Comparison of ENCODE assay signal across 22 cellular contexts in the genomic region with DNA sequence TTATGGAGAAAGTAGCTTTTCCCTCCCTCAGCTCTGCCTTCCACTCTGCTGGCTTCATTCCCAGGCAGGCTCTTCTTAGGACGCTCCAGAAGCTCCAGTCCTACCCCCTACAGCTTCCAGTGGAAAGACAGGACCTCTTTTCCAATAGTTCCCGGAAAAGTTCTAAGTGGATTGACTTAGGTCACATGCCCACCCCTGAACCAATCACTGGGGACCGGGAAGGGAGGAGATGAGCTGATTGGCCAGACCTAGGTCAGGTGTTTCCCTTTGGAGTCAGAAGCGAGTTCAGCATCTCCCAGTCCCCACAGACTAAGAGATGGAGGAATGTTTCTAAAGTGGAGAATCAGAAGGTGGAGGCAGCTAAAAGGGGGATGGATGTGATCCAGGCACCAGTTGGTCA.
DNase-seq lines count a peak whose midpoint lies in the region; ATAC-seq, FAIRE-seq and TF ChIP-seq lines count a peak whose summit lies in the region.
"Had no signal": no experiment of that assay in that cellular context is flagged by ENCODE, and none has a peak within 500 bp of the region (broad histone marks: within the 10 kb centered on the region; RNA-seq: fewer than 3 reads in every experiment).

No MANE protein-coding gene starts in this region.

- H3K23ac ChIP-seq in H1 (ENCODE audit: insufficient read length): no peak overlapping the region

- H3K36me3 ChIP-seq in H1 (ENCODE audit: control insufficient read depth in 2 of 4, insufficient read depth in 4 of 4, low read length in 3 of 4): no peaks in the 10 kb centered on the region
- H3K36me3 ChIP-seq: BE2C, SJSA1 had no signal

- no peaks in the 10 kb centered on the region for H3K79me2 ChIP-seq in H1 (ENCODE audit: control insufficient read depth in 1 of 2, insufficient read depth in 2 of 2, low read length in 2 of 2)

- peak; percentile 1 for DNase-seq in NCI-H446 treated with DMSO at 0.1 percent for 48 hours (lab: John Stamatoyannopoulos, UW)
- no peak for DNase-seq in NCI-H446 (lab: John Stamatoyannopoulos, UW)
- peak; percentile 8 for DNase-seq in HT-29 (ENCODE audit: low spot score)
- peak; percentile 21 for DNase-seq in RPMI7951 (ENCODE audit: low read depth)
- no peak for DNase-seq in H1 (ENCODE audit: low read depth in 1 of 2, low spot score in 2 of 2)
- no peak for DNase-seq in T-helper 1 cell
- no peak for DNase-seq in G401 (ENCODE audit: low spot score)
- DNase-seq: ACHN; BE2C; CD8-positive, alpha-beta memory T cell; DMS 273 treated with DMSO at 0.1 percent for 48 hours; DMS79 treated with DMSO at 0.1 percent for 48 hours; Kasumi-1; NCI-H2029 treated with DMSO at 0.1 percent for 48 hours; NCI-H510A; PC-3; Right ventricle myocardium superior had no signal

- no peak overlapping the region for H3K4me3 ChIP-seq in H1 (ENCODE audit: extremely low read depth in 1 of 4, insufficient read depth in 2 of 4, low read depth in 3 of 4, low read length in 4 of 4)
- H3K4me3 ChIP-seq: SJSA1 had no signal

- no peaks in the 10 kb centered on the region for H3K27me3 ChIP-seq in H1 (replicated peaks in 1 of 4; ENCODE audit: control insufficient read depth in 3 of 4, extremely low read depth in 1 of 4, insufficient read depth in 3 of 4, low read length in 3 of 4)
- H3K27me3 ChIP-seq: BE2C had no signal

- H3K18ac ChIP-seq in H1 (ENCODE audit: extremely low read depth, low read length): no peak overlapping the region

- no peak for FAIRE-seq in H1 (lab: Jason Lieb, UNC)
- FAIRE-seq: GM12892, H54 had no signal

- no peak overlapping the region for H4K8ac ChIP-seq in H1 (ENCODE audit: extremely low read depth, insufficient read depth, low read length)

- no peak overlapping the region for H3K9ac ChIP-seq in H1 (replicated peaks in 1 of 4; ENCODE audit: extremely low read depth in 1 of 4, low read depth in 3 of 4, low read length in 3 of 4)

- TF ChIP-seq POLR2A in H1 (IDR thresholded peaks at IDR 0.05; ENCODE audit: control extremely low read depth in 1 of 2, low read depth in 2 of 2, low read length in 2 of 2): no peak

- H3K56ac ChIP-seq in H1 (replicated peaks; ENCODE audit: insufficient read length, low read depth, low read length): no peak overlapping the region

- no peak overlapping the region for H3K14ac ChIP-seq in H1 (ENCODE audit: insufficient read length)

- TF ChIP-seq CTCF in H1 (IDR thresholded peaks at IDR 0.05; ENCODE audit: control extremely low read depth in 1 of 3, insufficient read depth in 1 of 3, low read depth in 1 of 3, low read length in 3 of 3): no peak

- no peaks in the 10 kb centered on the region for H3K9me3 ChIP-seq in H1 (ENCODE audit: insufficient read depth in 2 of 2, low read depth in 1 of 2, low read length in 1 of 2)
- H3K9me3 ChIP-seq: BE2C, SJSA1 had no signal

- no peaks in the 10 kb centered on the region for H3K79me1 ChIP-seq in H1 (ENCODE audit: low read depth, low read length)

- WGBS in H1 (ENCODE audit: extremely low coverage in 1 of 2, insufficient coverage in 1 of 2, insufficient read length in 1 of 2, insufficient replicate concordance in 2 of 2, low coverage in 1 of 2, low lambda C conversion rate in 2 of 2, missing lambda C conversion rate in 1 of 2), 2 experiments: 90% methylated on average over 4 of the region's 4 CpGs; no CpG with 5 or more reads in 1 of the 2 experiments

- H4K20me1 ChIP-seq in H1 (replicated peaks in 1 of 2; ENCODE audit: control insufficient read depth in 1 of 2, insufficient read depth in 2 of 2, low read length in 2 of 2): no peaks in the 10 kb centered on the region

- no peak for ATAC-seq in GM21367 (IDR thresholded peaks at IDR 0.05; ENCODE audit: unreplicated experiment)
- ATAC-seq: PC-3 had no signal

- H2BK15ac ChIP-seq in H1 (ENCODE audit: low read length): no peak overlapping the region

- POLR2A ChIA-PET in H1 (lab: Charles Lee; ENCODE audit: partially characterized antibody): interaction anchor here (0.6 kb wide), 1 partner anchor 1788 kb away, joined by 3 read pairs; no protein-coding TSS in a partner anchor

- H2BK12ac ChIP-seq in H1 (ENCODE audit: low read depth, low read length): no peak overlapping the region

- H2AFZ ChIP-seq in H1 (ENCODE audit: low read length): no peak overlapping the region

- no peak overlapping the region for H2BK120ac ChIP-seq in H1 (replicated peaks; ENCODE audit: low read depth, low read length)

- H3K27ac ChIP-seq in H1 (ENCODE audit: low read depth, low read length): no peak overlapping the region
- H3K27ac ChIP-seq: 22Rv1, SJSA1 had no signal

- CTCF ChIA-PET in H1 (lab: Charles Lee; ENCODE audit: partially characterized antibody): interaction anchor here (0.6 to 2.0 kb wide), 7 partner anchors 13 to 228 kb away, joined by 3 to 9 read pairs (median 3); no protein-coding TSS in a partner anchor

- H4K5ac ChIP-seq in H1 (ENCODE audit: insufficient read length, low read depth, low read length): no peak overlapping the region

- no peak overlapping the region for H2BK5ac ChIP-seq in H1 (ENCODE audit: low read depth, low read length)

- no peaks in the 10 kb centered on the region for H3K23me2 ChIP-seq in H1 (ENCODE audit: low read depth, low read length)

- H2BK20ac ChIP-seq in H1 (ENCODE audit: low read length): no peak overlapping the region

- no peak for TF ChIP-seq EP300 in H1 (IDR thresholded peaks at IDR 0.05; ENCODE audit: borderline replicate concordance in 1 of 2, low read depth in 2 of 2, low read length in 2 of 2)

- no peak for TF ChIP-seq RAD21 in H1 (IDR thresholded peaks at IDR 0.05 in 1 of 2, conservative IDR thresholded peaks at IDR 0.05 in 1 of 2; ENCODE audit: low read depth in 2 of 2, low read length in 2 of 2)

- no peak overlapping the region for H4K91ac ChIP-seq in H1 (replicated peaks; ENCODE audit: insufficient read length, low read length)

- H2AK5ac ChIP-seq in H1 (ENCODE audit: low read depth, low read length): no peak overlapping the region

- H3K4me2 ChIP-seq in H1 (ENCODE audit: insufficient read depth in 1 of 2, low read depth in 2 of 2, low read length in 2 of 2): no peak overlapping the region

- H3K4me1 ChIP-seq in H1 (replicated peaks in 1 of 4; ENCODE audit: control insufficient read depth in 3 of 4, insufficient read depth in 4 of 4, low read length in 3 of 4): peaks cover 0 to 2% (median 0%) of the 10 kb centered on the region in 4 experiments; a peak in 1 of 7 replicates
- H3K4me1 ChIP-seq: BE2C, SJSA1 had no signal

- in situ Hi-C loops in G401 (cut with HindIII; ENCODE audit: low sequenced_read_pairs): no loop called here

- no peak overlapping the region for H3K4ac ChIP-seq in H1 (replicated peaks; ENCODE audit: insufficient read length, low read depth, low read length)

TF ChIP-seq in H1, 55 proteins besides CTCF, POLR2A, EP300 and RAD21:
- 0 out of 2 replicates have a peak, but pooled peaks have one; percentile 30 for TF ChIP-seq KDM1A (IDR thresholded peaks at IDR 0.05; ENCODE audit: borderline replicate concordance, low read length)
- TF ChIP-seq, protein P1, sequence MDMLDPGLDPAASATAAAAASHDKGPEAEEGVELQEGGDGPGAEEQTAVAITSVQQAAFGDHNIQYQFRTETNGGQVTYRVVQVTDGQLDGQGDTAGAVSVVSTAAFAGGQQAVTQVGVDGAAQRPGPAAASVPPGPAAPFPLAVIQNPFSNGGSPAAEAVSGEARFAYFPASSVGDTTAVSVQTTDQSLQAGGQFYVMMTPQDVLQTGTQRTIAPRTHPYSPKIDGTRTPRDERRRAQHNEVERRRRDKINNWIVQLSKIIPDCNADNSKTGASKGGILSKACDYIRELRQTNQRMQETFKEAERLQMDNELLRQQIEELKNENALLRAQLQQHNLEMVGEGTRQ (IDR thresholded peaks at IDR 0.05; ENCODE audit: low read length): peak; percentile 61
- TF ChIP-seq TAF1 (IDR thresholded peaks at IDR 0.05; ENCODE audit: low read depth, low read length): no peak

Comparison
In these comparisons a context has a peak if more than half of its experiments do, and no peak if none do; other contexts are left out.
1. DNase-seq: peak in NCI-H446 treated with DMSO at 0.1 percent for 48 hours (single experiment), HT-29 (single experiment) and RPMI7951 (single experiment); none in NCI-H446 (0 of 2), H1 (0 of 2), T-helper 1 cell (0 of 5) and G401 (single experiment).